Comparison of ENCODE assay signal across 8 cellular contexts in genomic region chr15:31004220-31004733, GRCh38. TPM values are rescaled to one million over a fixed set of nuclear protein-coding genes. Genes with fewer than 3 reads are reported as not detected.
DNase-seq lines count a peak whose midpoint lies in the region; ATAC-seq, FAIRE-seq and TF ChIP-seq lines count a peak whose summit lies in the region.

No MANE protein-coding gene starts in this region.

- H3K9me3 Mint-ChIP-seq in endodermal cell, result no peaks in the 10 kb centered on the region

- no peaks in the 10 kb centered on the region for H3K27me3 ChIP-seq in endodermal cell (ENCODE audit: control insufficient read depth, insufficient read depth, low read length, poor library complexity, severe bottlenecking)

- no peak overlapping the region for H3K27ac ChIP-seq in endodermal cell (ENCODE audit: low read depth, low read length)

- H3K36me3 Mint-ChIP-seq in endodermal cell (ENCODE audit: low read depth), result no peaks in the 10 kb centered on the region

- no peak overlapping the region for H3K4me3 Mint-ChIP-seq in endodermal cell

- H3K36me3 ChIP-seq in endodermal cell (ENCODE audit: control insufficient read depth, insufficient read depth, low read length), result no peaks in the 10 kb centered on the region

- ATAC-seq in GM18520 (IDR thresholded peaks at IDR 0.05; ENCODE audit: unreplicated experiment) (peak; percentile 66), GM21825 (IDR thresholded peaks at IDR 0.05; ENCODE audit: unreplicated experiment) (peak; percentile 85), sciatic nerve (no peak)

- H3K27me3 Mint-ChIP-seq in endodermal cell (ENCODE audit: insufficient read depth), result peaks cover 7% of the 10 kb centered on the region

- H3K27ac Mint-ChIP-seq in endodermal cell, result no peak overlapping the region

- DNase-seq in Kasumi-1 (lab: John Stamatoyannopoulos, UW) (peak; percentile 83 to 84), endodermal cell (peak; percentile 58), H54 (ENCODE audit: insufficient read length, low spot score) (no peak), NCI-H526 treated with DMSO at 0.1 percent for 48 hours (lab: John Stamatoyannopoulos, UW) (no peak), sciatic nerve (ENCODE audit: low spot score) (no peak), posterior vena cava (ENCODE audit: low spot score) (no peak)

- H3K4me1 Mint-ChIP-seq in endodermal cell, result peaks cover 11% of the 10 kb centered on the region

- 34 to 52% methylated on average over 5 of the region's 5 CpGs for WGBS in endodermal cell (ENCODE audit: insufficient coverage in 1 of 2, insufficient read length in 1 of 2), 2 experiments

- H3K9me3 ChIP-seq in endodermal cell (ENCODE audit: control insufficient read depth, low read length), result no peaks in the 10 kb centered on the region

- FAIRE-seq in H54 (lab: Jason Lieb, UNC), result no peak

- peaks cover 2% of the 10 kb centered on the region for H3K4me1 ChIP-seq in endodermal cell (ENCODE audit: control insufficient read depth, insufficient read depth, low read length)

- no peak overlapping the region for H3K4me3 ChIP-seq in endodermal cell (ENCODE audit: low read length)

- no peak for TF ChIP-seq POLR2A in H54 (IDR thresholded peaks at IDR 0.05; ENCODE audit: low read depth, low read length)

- TF ChIP-seq CTCF in endodermal cell (conservative IDR thresholded peaks at IDR 0.05), result no peak

- intact Hi-C loops in sciatic nerve (cut with DNase I) (no loop called here), posterior vena cava (cut with DNase I) (no loop called here)

- H3K9ac ChIP-seq in endodermal cell (ENCODE audit: extremely low read depth, low read length, poor library complexity, severe bottlenecking), result no peak overlapping the region

RNA-seq across cellular contexts. Expression of gene MTMR10, which starts 12.8 kb away (rescaled TPM):
- total RNA-seq in endodermal cell (10 to 100 TPM; 12.4 to 16.2 TPM), sciatic nerve (67.7 TPM), posterior vena cava (10 to 100 TPM; 11.1 to 23.2 TPM)
- 11.9 TPM for polyA plus RNA-seq in endodermal cell (2013, experiment 1 of 2)
- polyA plus RNA-seq in endodermal cell (2013, experiment 2 of 2), result 12.6 TPM

Comparison
In these comparisons a context has a peak if more than half of its experiments do, and no peak if none do; other contexts are left out.
1. DNase-seq: peak in Kasumi-1 (2 of 2) and endodermal cell (single experiment); none in H54 (single experiment), NCI-H526 treated with DMSO at 0.1 percent for 48 hours (single experiment), sciatic nerve (single experiment) and posterior vena cava (single experiment).